ENCODE assay signal across 27 cellular contexts in genomic region chr7:28672397-28672797, GRCh38.
DNase-seq lines count a peak whose midpoint lies in the region; ATAC-seq and TF ChIP-seq lines count a peak whose summit lies in the region.
"Had no signal": no experiment of that assay in that cellular context is flagged by ENCODE, and none has a peak within 500 bp of the region (broad histone marks: within the 10 kb centered on the region; RNA-seq: fewer than 3 reads in every experiment).

No MANE protein-coding gene starts in this region.

- H4K20me1 ChIP-seq in neural progenitor cell (ENCODE audit: low read depth): no peaks in the 10 kb centered on the region

- H3K4me1 ChIP-seq in HEK293 (ENCODE audit: control insufficient read depth, insufficient read depth, low read length) (peaks cover 24% of the 10 kb centered on the region), endodermal cell (ENCODE audit: control insufficient read depth, insufficient read depth, low read length) (peaks cover 10% of the 10 kb centered on the region), neural progenitor cell (peaks cover 43% of the 10 kb centered on the region)
- H3K4me1 ChIP-seq: body of pancreas, esophagus squamous epithelium, prostate gland, tibial nerve had no signal

- H3K4me2 ChIP-seq in neural progenitor cell: peak overlapping the region; percentile 38

- 42 to 56% methylated on average over 2 to 3 of the region's 3 CpGs for WGBS in endodermal cell (ENCODE audit: insufficient coverage in 1 of 2, insufficient read length in 1 of 2), 2 experiments

- peak; percentile 89 for DNase-seq in NCI-H69 (lab: John Stamatoyannopoulos, UW)
- peak; percentile 57 for DNase-seq in endodermal cell
- peak; percentile 75 for DNase-seq in neural progenitor cell (ENCODE audit: low spot score)
- DNase-seq in stimulated activated CD4-positive, alpha-beta T cell treated with anti-CD3 and anti-CD28 coated beads, Interleukin-1b, Interleukin-23, amount 100 ng/mL, for 48 hours: no peak
- DNase-seq in activated naive CD8-positive, alpha-beta T cell treated with anti-CD3 and anti-CD28 coated beads, Interleukin-2, amount 50 U/mL, for 24 hours: no peak
- DNase-seq in NCI-H774 (lab: John Stamatoyannopoulos, UW): no peak
- DNase-seq: activated CD4-positive, CD25-positive, alpha-beta regulatory T cell treated with anti-CD3 and anti-CD28 coated beads, Interleukin-2, amount 50 U/mL, for 72 hours; activated CD8-positive, alpha-beta T cell treated with anti-CD3 and anti-CD28 coated beads for 36 hours; activated effector memory CD4-positive, alpha-beta T cell treated with Interleukin-2 at 50 U/mL for 16 hours; activated naive CD8-positive, alpha-beta T cell treated with anti-CD3 and anti-CD28 coated beads for 36 hours; activated T-cell treated with anti-CD3 and anti-CD28 coated beads for 4 hours; body of pancreas; CD4-positive, CD25-positive, alpha-beta regulatory T cell; effector memory CD8-positive, alpha-beta T cell; esophagus squamous epithelium; KBM-7; left ventricle myocardium superior; MM.1S; NCI-H146; NCI-H2171 treated with DMSO at 0.1 percent for 48 hours; NK-92 treated with Interleukin-12 subunit alpha and Interleukin-12 subunit beta, amount 100 ng/mL, for 24 hours; SJCRH30; T-helper 1 cell had no signal

- H3K79me2 ChIP-seq in neural progenitor cell (ENCODE audit: low read depth): no peaks in the 10 kb centered on the region

- H3K4me3 Mint-ChIP-seq in endodermal cell (no peak overlapping the region), neural progenitor cell (peak overlapping the region; percentile 52)
- no peak overlapping the region for H3K4me3 Mint-ChIP-seq in activated naive CD8-positive, alpha-beta T cell treated with anti-CD3 and anti-CD28 coated beads, Interleukin-2, amount 50 U/mL, for 24 hours
- H3K4me3 Mint-ChIP-seq: activated CD8-positive, alpha-beta T cell treated with anti-CD3 and anti-CD28 coated beads for 36 hours; activated naive CD8-positive, alpha-beta T cell treated with anti-CD3 and anti-CD28 coated beads for 36 hours; CD4-positive, CD25-positive, alpha-beta regulatory T cell; effector memory CD8-positive, alpha-beta T cell had no signal

- no peak for TF ChIP-seq CTCF in HEK293 (tag by site-specific recombination; IDR thresholded peaks at IDR 0.05)
- no peak for TF ChIP-seq CTCF in endodermal cell (conservative IDR thresholded peaks at IDR 0.05)
- no peak for TF ChIP-seq CTCF in neural progenitor cell (IDR thresholded peaks at IDR 0.05)

- H3K4me3 ChIP-seq in HEK293 (ENCODE audit: low read depth, low read length) (no peak overlapping the region), endodermal cell (ENCODE audit: low read length) (no peak overlapping the region), neural progenitor cell (no peak overlapping the region)
- H3K4me3 ChIP-seq: body of pancreas, esophagus squamous epithelium, prostate gland, SJCRH30, tibial nerve had no signal

- H3K9me3 ChIP-seq in HEK293 (ENCODE audit: control insufficient read depth, insufficient read depth, low read depth, low read length) (no peaks in the 10 kb centered on the region), endodermal cell (ENCODE audit: control insufficient read depth, low read length) (no peaks in the 10 kb centered on the region), neural progenitor cell (ENCODE audit: low read depth) (no peaks in the 10 kb centered on the region)
- H3K9me3 ChIP-seq: body of pancreas, esophagus squamous epithelium, prostate gland, SJCRH30, tibial nerve had no signal

- H3K27me3 Mint-ChIP-seq in endodermal cell (ENCODE audit: insufficient read depth): peaks cover 17% of the 10 kb centered on the region
- H3K27me3 Mint-ChIP-seq in neural progenitor cell (ENCODE audit: insufficient read depth, low read depth): peaks cover 5% of the 10 kb centered on the region
- H3K27me3 Mint-ChIP-seq in activated naive CD8-positive, alpha-beta T cell treated with anti-CD3 and anti-CD28 coated beads, Interleukin-2, amount 50 U/mL, for 24 hours: peaks cover 2% of the 10 kb centered on the region
- H3K27me3 Mint-ChIP-seq: activated CD8-positive, alpha-beta T cell treated with anti-CD3 and anti-CD28 coated beads for 36 hours; activated naive CD8-positive, alpha-beta T cell treated with anti-CD3 and anti-CD28 coated beads for 36 hours had no signal

- H3K36me3 ChIP-seq in HEK293 (ENCODE audit: control insufficient read depth in 2 of 2, insufficient read depth in 1 of 2, low read length in 2 of 2) (no peaks in the 10 kb centered on the region), endodermal cell (ENCODE audit: control insufficient read depth, insufficient read depth, low read length) (no peaks in the 10 kb centered on the region), neural progenitor cell (no peaks in the 10 kb centered on the region)
- H3K36me3 ChIP-seq: esophagus squamous epithelium, prostate gland, SJCRH30, tibial nerve had no signal

- CTCF ChIA-PET in HEK293 (lab: Yijun Ruan, JAX): interaction anchor here (0.6 kb wide), 1 partner anchor 204 kb away, joined by 3 read pairs; no protein-coding TSS in a partner anchor

- no peak overlapping the region for H2AFZ ChIP-seq in neural progenitor cell (replicated peaks)

- POLR2A ChIA-PET in HEK293 (lab: Yijun Ruan, JAX): no interaction called here

- ATAC-seq in esophagus mucosa: no peak
- no peak for ATAC-seq in activated naive CD8-positive, alpha-beta T cell treated with anti-CD3 and anti-CD28 coated beads, Interleukin-2, amount 50 U/mL, for 24 hours
- ATAC-seq: activated CD8-positive, alpha-beta T cell treated with anti-CD3 and anti-CD28 coated beads for 36 hours; body of pancreas; effector memory CD8-positive, alpha-beta T cell; left ventricle myocardium superior had no signal

- H3K9me3 Mint-ChIP-seq in endodermal cell (no peaks in the 10 kb centered on the region), neural progenitor cell (no peaks in the 10 kb centered on the region)
- H3K9me3 Mint-ChIP-seq in activated naive CD8-positive, alpha-beta T cell treated with anti-CD3 and anti-CD28 coated beads, Interleukin-2, amount 50 U/mL, for 24 hours: no peaks in the 10 kb centered on the region
- H3K9me3 Mint-ChIP-seq: activated CD8-positive, alpha-beta T cell treated with anti-CD3 and anti-CD28 coated beads for 36 hours; activated naive CD8-positive, alpha-beta T cell treated with anti-CD3 and anti-CD28 coated beads for 36 hours; effector memory CD8-positive, alpha-beta T cell had no signal

- H3K36me3 Mint-ChIP-seq in endodermal cell (ENCODE audit: low read depth) (no peaks in the 10 kb centered on the region), neural progenitor cell (no peaks in the 10 kb centered on the region)
- H3K36me3 Mint-ChIP-seq in activated naive CD8-positive, alpha-beta T cell treated with anti-CD3 and anti-CD28 coated beads, Interleukin-2, amount 50 U/mL, for 24 hours (ENCODE audit: low read depth): no peaks in the 10 kb centered on the region
- H3K36me3 Mint-ChIP-seq: activated naive CD8-positive, alpha-beta T cell treated with anti-CD3 and anti-CD28 coated beads for 36 hours; CD4-positive, CD25-positive, alpha-beta regulatory T cell had no signal

- no peak overlapping the region for H3K9ac ChIP-seq in endodermal cell (ENCODE audit: extremely low read depth, low read length, poor library complexity, severe bottlenecking)
- H3K9ac ChIP-seq in neural progenitor cell: no peak overlapping the region

- peaks cover 40% of the 10 kb centered on the region for H3K4me1 Mint-ChIP-seq in endodermal cell
- peaks cover 47% of the 10 kb centered on the region for H3K4me1 Mint-ChIP-seq in neural progenitor cell
- no peaks in the 10 kb centered on the region for H3K4me1 Mint-ChIP-seq in activated naive CD8-positive, alpha-beta T cell treated with anti-CD3 and anti-CD28 coated beads, Interleukin-2, amount 50 U/mL, for 24 hours
- H3K4me1 Mint-ChIP-seq: activated naive CD8-positive, alpha-beta T cell treated with anti-CD3 and anti-CD28 coated beads for 36 hours; CD4-positive, CD25-positive, alpha-beta regulatory T cell had no signal

- H3K27ac ChIP-seq in HEK293 (ENCODE audit: extremely low read depth, low read depth, low read length) (no peak overlapping the region), endodermal cell (ENCODE audit: low read depth, low read length) (peak overlapping the region; percentile 16), neural progenitor cell (no peak overlapping the region)
- H3K27ac ChIP-seq: body of pancreas, esophagus squamous epithelium, prostate gland, SJCRH30, tibial nerve had no signal

- H3K27me3 ChIP-seq in endodermal cell (ENCODE audit: control insufficient read depth, insufficient read depth, low read length, poor library complexity, severe bottlenecking) (peaks cover 39% of the 10 kb centered on the region), neural progenitor cell (no peaks in the 10 kb centered on the region)
- H3K27me3 ChIP-seq: body of pancreas, esophagus squamous epithelium, SJCRH30, tibial nerve had no signal

- peaks cover 32% of the 10 kb centered on the region for H3F3A ChIP-seq in neural progenitor cell (ENCODE audit: low read depth)

- H3K27ac Mint-ChIP-seq in endodermal cell (peak overlapping the region; percentile 33), neural progenitor cell (peak overlapping the region; percentile 94)
- H3K27ac Mint-ChIP-seq in activated naive CD8-positive, alpha-beta T cell treated with anti-CD3 and anti-CD28 coated beads, Interleukin-2, amount 50 U/mL, for 24 hours: no peak overlapping the region
- H3K27ac Mint-ChIP-seq: activated CD8-positive, alpha-beta T cell treated with anti-CD3 and anti-CD28 coated beads for 36 hours; activated naive CD8-positive, alpha-beta T cell treated with anti-CD3 and anti-CD28 coated beads for 36 hours; CD4-positive, CD25-positive, alpha-beta regulatory T cell; effector memory CD8-positive, alpha-beta T cell had no signal

TF ChIP-seq in HEK293, 187 proteins besides CTCF, POLR2A, EP300 and RAD21:
- TF ChIP-seq KLF7 (tag by site-specific recombination; IDR thresholded peaks at IDR 0.05; ENCODE audit: borderline replicate concordance) (no peak), GLIS1 (tag by site-specific recombination; IDR thresholded peaks at IDR 0.05) (peak; percentile 55; the same call in 1 of the 2 replicates), ZNF138 (tag by site-specific recombination; IDR thresholded peaks at IDR 0.05; ENCODE audit: borderline replicate concordance) (no peak), ZNF626 (tag by site-specific recombination; IDR thresholded peaks at IDR 0.05) (no peak), ZNF610 (tag by site-specific recombination; IDR thresholded peaks at IDR 0.05; ENCODE audit: borderline replicate concordance) (no peak), ZNF2 (tag by site-specific recombination; IDR thresholded peaks at IDR 0.05) (no peak), ZNF239 (tag by site-specific recombination; IDR thresholded peaks at IDR 0.05) (no peak)
TF ChIP-seq in HEK293: peak in this region for 1.

Comparison
In these comparisons a context has a peak if more than half of its experiments do, and no peak if none do; other contexts are left out.
1. DNase-seq: peak in NCI-H69 (single experiment), endodermal cell (single experiment) and neural progenitor cell (single experiment); none in stimulated activated CD4-positive, alpha-beta T cell treated with anti-CD3 and anti-CD28 coated beads, Interleukin-1b, Interleukin-23, amount 100 ng/mL, for 48 hours (single experiment), activated naive CD8-positive, alpha-beta T cell treated with anti-CD3 and anti-CD28 coated beads, Interleukin-2, amount 50 U/mL, for 24 hours (single experiment) and NCI-H774 (single experiment).